Comparison of ENCODE assay signal across 9 cellular contexts in genomic region chr1:157137773-157138219, GRCh38. TPM values are rescaled to one million over a fixed set of nuclear protein-coding genes. Genes with fewer than 3 reads are reported as not detected.
DNase-seq lines count a peak whose midpoint lies in the region; ATAC-seq, FAIRE-seq and TF ChIP-seq lines count a peak whose summit lies in the region.
"Had no signal": no experiment of that assay in that cellular context is flagged by ENCODE, and none has a peak within 500 bp of the region (broad histone marks: within the 10 kb centered on the region; RNA-seq: fewer than 3 reads in every experiment).

No MANE protein-coding gene starts in this region.

- H3F3A ChIP-seq in DOHH2 (ENCODE audit: control insufficient read depth, insufficient read depth) = peaks cover 15% of the 10 kb centered on the region

- DNase-seq in activated naive CD8-positive, alpha-beta T cell treated with anti-CD3 and anti-CD28 coated beads, Interleukin-2, amount 10 ng/mL, durations not matched to agents 7 days and 5 days = no peak
- no peak for DNase-seq in kidney
- no peak for DNase-seq in KG1 (lab: John Stamatoyannopoulos, UW)
- DNase-seq in cerebellum (ENCODE audit: low spot score) = no peak
- no peak for DNase-seq in SHP77 (lab: John Stamatoyannopoulos, UW)

- H3K9me3 ChIP-seq in DOHH2 (ENCODE audit: control insufficient read depth, insufficient read depth, low read length) (no peaks in the 10 kb centered on the region), kidney (ENCODE audit: control insufficient read depth in 1 of 2, low read length in 2 of 2) (no peaks in the 10 kb centered on the region)

- no peak for FAIRE-seq in kidney (lab: Jason Lieb, UNC)

- H3K4me1 Mint-ChIP-seq in activated naive CD8-positive, alpha-beta T cell treated with anti-CD3 and anti-CD28 coated beads, Interleukin-2, amount 10 ng/mL, durations not matched to agents 7 days and 5 days = peaks cover 52% of the 10 kb centered on the region

- intact Hi-C loops in kidney (cut with DNase I) = no loop called here

- peaks cover 12% of the 10 kb centered on the region; the same call in 1 of the 2 replicates for H4K20me1 ChIP-seq in DOHH2 (ENCODE audit: control insufficient read depth, insufficient read depth, low read depth, low read length)

- H3K9ac ChIP-seq in kidney (ENCODE audit: low read length in 2 of 2) = peak overlapping the region; percentile 88 to 90

- H3K27me3 ChIP-seq in DOHH2 (ENCODE audit: control insufficient read depth, low read length) = no peaks in the 10 kb centered on the region

- no peaks in the 10 kb centered on the region for H3K27me3 Mint-ChIP-seq in activated naive CD8-positive, alpha-beta T cell treated with anti-CD3 and anti-CD28 coated beads, Interleukin-2, amount 10 ng/mL, durations not matched to agents 7 days and 5 days

- POLR2A ChIA-PET in activated naive CD8-positive, alpha-beta T cell treated with anti-CD3 and anti-CD28 coated beads, Interleukin-2, amount 10 ng/mL, durations not matched to agents 7 days and 5 days (lab: Charles Lee) = no interaction called here

- H3K36me3 Mint-ChIP-seq in activated naive CD8-positive, alpha-beta T cell treated with anti-CD3 and anti-CD28 coated beads, Interleukin-2, amount 10 ng/mL, durations not matched to agents 7 days and 5 days = peaks cover 37% of the 10 kb centered on the region

- H3K9me3 Mint-ChIP-seq in activated naive CD8-positive, alpha-beta T cell treated with anti-CD3 and anti-CD28 coated beads, Interleukin-2, amount 10 ng/mL, durations not matched to agents 7 days and 5 days = no peaks in the 10 kb centered on the region

- H3K79me2 ChIP-seq in DOHH2 (ENCODE audit: control insufficient read depth, low read length) = peaks cover 31% of the 10 kb centered on the region

- peak overlapping the region; percentile 91 for H3K27ac Mint-ChIP-seq in activated naive CD8-positive, alpha-beta T cell treated with anti-CD3 and anti-CD28 coated beads, Interleukin-2, amount 10 ng/mL, durations not matched to agents 7 days and 5 days

- peak overlapping the region; percentile 97 for H3K4me3 Mint-ChIP-seq in activated naive CD8-positive, alpha-beta T cell treated with anti-CD3 and anti-CD28 coated beads, Interleukin-2, amount 10 ng/mL, durations not matched to agents 7 days and 5 days

- H3K9me2 ChIP-seq in DOHH2 (replicated peaks; ENCODE audit: control insufficient read depth, low read length) = no peaks in the 10 kb centered on the region

- H3K4me1 ChIP-seq in DOHH2 (ENCODE audit: control insufficient read depth, low read length) (peaks cover 19% of the 10 kb centered on the region), kidney (ENCODE audit: control insufficient read depth in 1 of 2, insufficient read depth in 1 of 2, low read depth in 1 of 2, low read length in 2 of 2) (peaks cover 10 to 18% of the 10 kb centered on the region in 2 donors)

- no peak for TF ChIP-seq CTCF in DOHH2 (IDR thresholded peaks at IDR 0.05; ENCODE audit: low read depth, low read length, poor library complexity, severe bottlenecking)
- TF ChIP-seq CTCF in kidney (IDR thresholded peaks at IDR 0.05; ENCODE audit: borderline replicate concordance, extremely low read depth, insufficient read depth) = no peak

- peak overlapping the region; percentile 88 for H3K4me3 ChIP-seq in DOHH2 (ENCODE audit: low read length)
- peak overlapping the region; percentile 87 to 88 for H3K4me3 ChIP-seq in kidney (ENCODE audit: low read length in 2 of 2)

- H3K4me2 ChIP-seq in DOHH2 (ENCODE audit: low read length) = peak overlapping the region; percentile 84

- H3K36me3 ChIP-seq in DOHH2 (ENCODE audit: control insufficient read depth, low read length) (peaks cover 43% of the 10 kb centered on the region), kidney (ENCODE audit: control insufficient read depth in 1 of 2, insufficient read depth in 2 of 2, low read length in 2 of 2) (peaks cover 23 to 31% of the 10 kb centered on the region in 2 donors)

- peak; percentile 6 for ATAC-seq in HG02938 (IDR thresholded peaks at IDR 0.05; ENCODE audit: unreplicated experiment)
- ATAC-seq in activated naive CD8-positive, alpha-beta T cell treated with anti-CD3 and anti-CD28 coated beads, Interleukin-2, amount 10 ng/mL, durations not matched to agents 7 days and 5 days (ENCODE audit: low read depth) = peak; percentile 4

- H3K27ac ChIP-seq in DOHH2 (ENCODE audit: low read depth, low read length) (peak overlapping the region; percentile 50), kidney (ENCODE audit: low read depth in 2 of 2, low read length in 2 of 2) (peak overlapping the region; percentile 96 to 98), temporal lobe (ENCODE audit: low read depth, low read length) (peak overlapping the region; percentile 11)

RNA-seq across cellular contexts. Expression of gene ETV3, which starts 0.4 kb away (rescaled TPM):
- total RNA-seq in activated naive CD8-positive, alpha-beta T cell treated with anti-CD3 and anti-CD28 coated beads, Interleukin-2, amount 10 ng/mL, durations not matched to agents 7 days and 5 days = 10 to 100 TPM; 39.4 to 43.1 TPM
- total RNA-seq in kidney (24.8 TPM), temporal lobe (12.5 TPM), cerebellum (15.9 TPM)
- 3.5 TPM for polyA plus RNA-seq in kidney (ENCODE audit: insufficient read depth, low read depth, low replicate concordance)

RNA-seq across cellular contexts. Expression of gene ETV3L, which starts 38.2 kb away (rescaled TPM):
- total RNA-seq in activated naive CD8-positive, alpha-beta T cell treated with anti-CD3 and anti-CD28 coated beads, Interleukin-2, amount 10 ng/mL, durations not matched to agents 7 days and 5 days = not detected
- not detected for total RNA-seq in kidney
- polyA plus RNA-seq in kidney (ENCODE audit: insufficient read depth, low read depth, low replicate concordance) = not detected
- total RNA-seq in temporal lobe = not detected
- total RNA-seq in cerebellum = not detected
- total RNA-seq: NCI-H460 had no signal

Comparison
In these comparisons a context has a peak if more than half of its experiments do, and no peak if none do; other contexts are left out.
1. H3K27ac ChIP-seq: peak in every context shown above with its lines; median percentile 97 in kidney; 50 in DOHH2; 11 in temporal lobe.